Comparison of ENCODE assay signal across 1 cellular context in genomic region chr2:208415255-208415654, GRCh38.
TF ChIP-seq lines count a peak whose summit lies in the region.

No MANE protein-coding gene starts in this region.

TF ChIP-seq in GM12878, 131 proteins besides CTCF, POLR2A, EP300 and RAD21 (continued from another document):
- TF ChIP-seq JUNB (IDR thresholded peaks at IDR 0.05) (peak; percentile 66; the same call in 1 of the 2 replicates), E4F1 (IDR thresholded peaks at IDR 0.05; ENCODE audit: borderline replicate concordance, partially characterized antibody) (no peak), MEF2A (IDR thresholded peaks at IDR 0.05; ENCODE audit: insufficient read depth, low read depth, low read length) (0 out of 2 replicates have a peak, but pooled peaks have one; percentile 9), MXI1 (IDR thresholded peaks at IDR 0.05; ENCODE audit: low read depth, low read length) (no peak)
TF ChIP-seq in GM12878: peak in this region for 3.
